Comparison of ENCODE assay signal across 8 cellular contexts in genomic region chr21:37369307-37369854, GRCh38. TPM values are rescaled to one million over a fixed set of nuclear protein-coding genes. Genes with fewer than 3 reads are reported as not detected.
A peak's percentile ranks its signal among the peaks of the same experiment; 100 is the strongest.
DNase-seq lines count a peak whose midpoint lies in the region; TF ChIP-seq lines count a peak whose summit lies in the region.

No MANE protein-coding gene starts in this region.

- H3K4me3 ChIP-seq in NT2/D1 (ENCODE audit: insufficient read length, low read depth) (peak overlapping the region; percentile 94), endodermal cell (ENCODE audit: low read length) (peak overlapping the region; percentile 89)

- intact Hi-C loops in Calu3 (cut with micrococcal nuclease; ENCODE audit: unreplicated experiment): loop anchor here (5.0 kb wide), 1 partner anchor 102 kb away; the partner anchor contains the start of gene VPS26C
- intact Hi-C loops in head of caudate nucleus (cut with DNase I): loop anchor here (5.0 kb wide), 3 partner anchors 88 to 297 kb away; partner anchors contain the start of genes PIGP and TTC3

- DNase-seq in Calu3 (no peak), NT2/D1 (ENCODE audit: low read depth, low spot score) (no peak), endodermal cell (no peak), osteocyte (ENCODE audit: extremely low spot score, unreplicated experiment) (no peak), NCI-H2171 (lab: John Stamatoyannopoulos, UW) (no peak), head of caudate nucleus (no peak), hepatic stellate cell (ENCODE audit: low spot score) (no peak)
- no peak for DNase-seq in activated CD4-positive, alpha-beta T cell treated with anti-CD3 and anti-CD28 coated beads, Interleukin-2, amount 50 U/mL, for 4 hours

- CTCF ChIA-PET in Calu3 (lab: Charles Lee): no interaction called here

- H3K4me1 Mint-ChIP-seq in Calu3 (ENCODE audit: low read depth, unreplicated experiment): peaks cover 9% of the 10 kb centered on the region
- H3K4me1 Mint-ChIP-seq in endodermal cell: peaks cover 46% of the 10 kb centered on the region
- H3K4me1 Mint-ChIP-seq in osteocyte (ENCODE audit: unreplicated experiment): peaks cover 52% of the 10 kb centered on the region

- H3K27me3 Mint-ChIP-seq in Calu3 (ENCODE audit: unreplicated experiment): no peaks in the 10 kb centered on the region
- H3K27me3 Mint-ChIP-seq in endodermal cell (ENCODE audit: insufficient read depth): no peaks in the 10 kb centered on the region
- H3K27me3 Mint-ChIP-seq in osteocyte (ENCODE audit: unreplicated experiment): no peaks in the 10 kb centered on the region

- H3K9me3 Mint-ChIP-seq in Calu3 (ENCODE audit: low read depth, unreplicated experiment) (no peaks in the 10 kb centered on the region), endodermal cell (no peaks in the 10 kb centered on the region), osteocyte (ENCODE audit: unreplicated experiment) (no peaks in the 10 kb centered on the region)

- peaks cover 52% of the 10 kb centered on the region for H3K36me3 Mint-ChIP-seq in Calu3 (ENCODE audit: insufficient read depth, unreplicated experiment)
- peaks cover 2% of the 10 kb centered on the region for H3K36me3 Mint-ChIP-seq in endodermal cell (ENCODE audit: low read depth)
- H3K36me3 Mint-ChIP-seq in osteocyte (ENCODE audit: unreplicated experiment): no peaks in the 10 kb centered on the region

- no peak overlapping the region for H3K27ac ChIP-seq in endodermal cell (ENCODE audit: low read depth, low read length)

- H3K4me3 Mint-ChIP-seq in Calu3 (ENCODE audit: low read depth, unreplicated experiment) (peak overlapping the region; percentile 73), endodermal cell (peak overlapping the region; percentile 98), osteocyte (ENCODE audit: unreplicated experiment) (peak overlapping the region; percentile 81)

- no peak for TF ChIP-seq CTCF in Calu3 (IDR thresholded peaks at IDR 0.05; ENCODE audit: unreplicated experiment)
- TF ChIP-seq CTCF in endodermal cell (conservative IDR thresholded peaks at IDR 0.05): no peak
- TF ChIP-seq CTCF in osteocyte (IDR thresholded peaks at IDR 0.05): no peak

- H3K9ac ChIP-seq in NT2/D1 (ENCODE audit: insufficient read length, low read depth): peak overlapping the region; percentile 37
- H3K9ac ChIP-seq in endodermal cell (ENCODE audit: extremely low read depth, low read length, poor library complexity, severe bottlenecking): peak overlapping the region; percentile 98

- H3K9me3 ChIP-seq in NT2/D1 (ENCODE audit: insufficient read depth, low read length) (no peaks in the 10 kb centered on the region), endodermal cell (ENCODE audit: control insufficient read depth, low read length) (no peaks in the 10 kb centered on the region)

- WGBS in endodermal cell (ENCODE audit: insufficient coverage in 1 of 2, insufficient read length in 1 of 2), 2 experiments: 61 to 79% methylated on average over 3 of the region's 3 CpGs

- H3K27me3 ChIP-seq in NT2/D1 (ENCODE audit: insufficient read depth, insufficient read length): no peaks in the 10 kb centered on the region
- no peaks in the 10 kb centered on the region for H3K27me3 ChIP-seq in endodermal cell (ENCODE audit: control insufficient read depth, insufficient read depth, low read length, poor library complexity, severe bottlenecking)

- H3K4me1 ChIP-seq in NT2/D1 (ENCODE audit: insufficient read depth, insufficient read length): peaks cover 4% of the 10 kb centered on the region
- no peaks in the 10 kb centered on the region for H3K4me1 ChIP-seq in endodermal cell (ENCODE audit: control insufficient read depth, insufficient read depth, low read length)

- H3K36me3 ChIP-seq in NT2/D1 (ENCODE audit: insufficient read depth, insufficient read length, low read length): peaks cover 5% of the 10 kb centered on the region
- no peaks in the 10 kb centered on the region for H3K36me3 ChIP-seq in endodermal cell (ENCODE audit: control insufficient read depth, insufficient read depth, low read length)

- BruUV-seq in Calu3 (replicated peaks; lab: Mats Ljungman, UMichigan): no TSS peak

- H3K27ac Mint-ChIP-seq in Calu3 (ENCODE audit: unreplicated experiment): peak overlapping the region; percentile 77
- H3K27ac Mint-ChIP-seq in endodermal cell: peak overlapping the region; percentile 92
- peak overlapping the region; percentile 92 for H3K27ac Mint-ChIP-seq in osteocyte (ENCODE audit: unreplicated experiment)

RNA-seq across cellular contexts. Expression of gene DYRK1A, which starts 2.8 kb away (rescaled TPM):
- total RNA-seq in Calu3 (2022) (45.4 and 45.6 TPM in 2 replicates), endodermal cell (10 to 100 TPM; 73.9 to 75.2 TPM), osteocyte (58.4 and 63.2 TPM in 2 replicates)
- 35.8 TPM for polyA plus RNA-seq in endodermal cell (2013, experiment 1 of 2)
- polyA plus RNA-seq in endodermal cell (2013, experiment 2 of 2): 38.0 TPM
